In the genomic region with DNA sequence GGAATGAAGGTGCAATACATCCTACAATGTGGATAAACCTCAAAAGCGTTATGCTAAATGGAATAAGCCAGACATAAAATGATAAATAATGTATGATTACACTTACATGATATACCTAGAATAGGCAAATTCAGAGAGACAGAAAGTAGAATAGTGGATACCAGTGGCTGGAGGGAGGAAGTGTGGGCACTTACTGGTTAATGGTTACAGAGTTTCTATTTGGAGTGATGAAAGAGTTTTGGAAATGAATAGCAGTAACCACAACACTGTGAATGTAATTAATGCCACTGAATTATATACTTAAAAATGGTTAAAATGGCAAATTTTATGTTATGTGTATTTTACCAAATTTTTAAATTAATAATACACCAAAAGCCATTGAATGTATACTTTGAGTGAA, we compare ENCODE assay signal across 22 cellular contexts.
"Had no signal": no experiment of that assay in that cellular context is flagged by ENCODE, and none has a peak within 500 bp of the region (broad histone marks: within the 10 kb centered on the region; RNA-seq: fewer than 3 reads in every experiment).

No MANE protein-coding gene starts in this region.

- H3K4me1 ChIP-seq: ascending aorta, breast epithelium, left lung, neural progenitor cell, sigmoid colon, upper lobe of left lung had no signal

- H3K36me3 ChIP-seq: ascending aorta, breast epithelium, left lung, neural progenitor cell, ovary, sigmoid colon, spleen, upper lobe of left lung, WERI-Rb-1 had no signal

- H3K4me1 Mint-ChIP-seq: activated naive CD4-positive, alpha-beta T cell treated with anti-CD3 and anti-CD28 coated beads, Interleukin-2, amount 10 ng/mL, durations not matched to agents 7 days and 5 days had no signal

- H3K36me3 Mint-ChIP-seq: activated CD8-positive, alpha-beta memory T cell treated with anti-CD3 and anti-CD28 coated beads, Interleukin-2, amount 10 ng/mL, durations not matched to agents 7 days and 5 days; activated naive CD4-positive, alpha-beta T cell treated with anti-CD3 and anti-CD28 coated beads, Interleukin-2, amount 10 ng/mL, durations not matched to agents 7 days and 5 days; naive B cell; neural progenitor cell had no signal

- FAIRE-seq: endothelial cell of umbilical vein, keratinocyte had no signal

- H3K4me3 Mint-ChIP-seq: activated CD8-positive, alpha-beta memory T cell treated with anti-CD3 and anti-CD28 coated beads, Interleukin-2, amount 10 ng/mL, durations not matched to agents 7 days and 5 days; activated naive CD4-positive, alpha-beta T cell treated with anti-CD3 and anti-CD28 coated beads, Interleukin-2, amount 10 ng/mL, durations not matched to agents 7 days and 5 days; activated T-cell treated with anti-CD3 and anti-CD28 coated beads, Interleukin-2, amount 50 U/mL, for 24 hours; naive B cell; neural progenitor cell; stimulated activated naive CD8-positive, alpha-beta T cell treated with anti-CD3 and anti-CD28 coated beads, Interleukin-15, amount 100 ng/mL, for 72 hours had no signal

- H3K27ac ChIP-seq: ascending aorta, breast epithelium, left lung, neural progenitor cell, ovary, sigmoid colon, spleen, upper lobe of left lung, WERI-Rb-1 had no signal

- H3K9me3 Mint-ChIP-seq: activated naive CD4-positive, alpha-beta T cell treated with anti-CD3 and anti-CD28 coated beads, Interleukin-2, amount 10 ng/mL, durations not matched to agents 7 days and 5 days; activated T-cell treated with anti-CD3 and anti-CD28 coated beads, Interleukin-2, amount 50 U/mL, for 24 hours; neural progenitor cell; stimulated activated naive CD8-positive, alpha-beta T cell treated with anti-CD3 and anti-CD28 coated beads, Interleukin-15, amount 100 ng/mL, for 72 hours had no signal

- H3K27me3 ChIP-seq: ascending aorta, neural progenitor cell, ovary, upper lobe of left lung had no signal

- ATAC-seq: activated CD8-positive, alpha-beta memory T cell treated with anti-CD3 and anti-CD28 coated beads, Interleukin-2, amount 10 ng/mL, durations not matched to agents 7 days and 5 days; left lung; stimulated activated naive CD8-positive, alpha-beta T cell treated with anti-CD3 and anti-CD28 coated beads, Interleukin-15, amount 100 ng/mL, for 72 hours had no signal

- H3K9me3 ChIP-seq: left lung, ovary, sigmoid colon had no signal

- H3K27ac Mint-ChIP-seq: activated CD8-positive, alpha-beta memory T cell treated with anti-CD3 and anti-CD28 coated beads, Interleukin-2, amount 10 ng/mL, durations not matched to agents 7 days and 5 days; activated naive CD4-positive, alpha-beta T cell treated with anti-CD3 and anti-CD28 coated beads, Interleukin-2, amount 10 ng/mL, durations not matched to agents 7 days and 5 days; activated T-cell treated with anti-CD3 and anti-CD28 coated beads, Interleukin-2, amount 50 U/mL, for 24 hours; naive B cell; neural progenitor cell; stimulated activated naive CD8-positive, alpha-beta T cell treated with anti-CD3 and anti-CD28 coated beads, Interleukin-15, amount 100 ng/mL, for 72 hours had no signal

- H3K4me3 ChIP-seq: ascending aorta, breast epithelium, left lung, neural progenitor cell, ovary, sigmoid colon, spleen, upper lobe of left lung had no signal

- DNase-seq: activated CD4-positive, alpha-beta T cell treated with anti-CD3 and anti-CD28 coated beads, Interleukin-2, amount 50 U/mL, for 48 hours; activated CD8-positive, alpha-beta memory T cell treated with anti-CD3 and anti-CD28 coated beads, Interleukin-2, amount 10 ng/mL, durations not matched to agents 7 days and 5 days; activated naive CD4-positive, alpha-beta T cell treated with anti-CD3 and anti-CD28 coated beads, Interleukin-2, amount 10 ng/mL, durations not matched to agents 7 days and 5 days; activated T-cell treated with anti-CD3 and anti-CD28 coated beads, Interleukin-2, amount 50 U/mL, for 24 hours; cerebellar nuclear complex; effector CD8-positive, alpha-beta T cell; foreskin fibroblast; hippocampal formation; left lung; mammary epithelial cell; naive B cell; ovary; sigmoid colon; spleen; stimulated activated naive CD8-positive, alpha-beta T cell treated with anti-CD3 and anti-CD28 coated beads, Interleukin-15, amount 100 ng/mL, for 72 hours; upper lobe of left lung; WERI-Rb-1 had no signal
